1 cellular context compared by ENCODE assay signal in genomic region chr9:137138701-137139467, GRCh38.
A peak's percentile ranks its signal among the peaks of the same experiment; 100 is the strongest.
TF ChIP-seq lines count a peak whose summit lies in the region.

GRIN1 (plus strand) TSS chr9:137139154; CDS start chr9:137139487, 333 bp downstream.

TF ChIP-seq in HepG2, 621 proteins besides CTCF, POLR2A, EP300 and RAD21 (continued from another document and continues in another):
- TF ChIP-seq KIAA2018 (CRISPR knock-in tag; IDR thresholded peaks at IDR 0.05; ENCODE audit: borderline replicate concordance) (no peak), MAFK (conservative IDR thresholded peaks at IDR 0.05 in 1 of 2, IDR thresholded peaks at IDR 0.05 in 1 of 2; ENCODE audit: low read length in 2 of 2) (no peak), TGIF2 (CRISPR knock-in tag; IDR thresholded peaks at IDR 0.05) (peak; percentile 66; the same call in 1 of the 2 replicates), TRIM24 (CRISPR knock-in tag; IDR thresholded peaks at IDR 0.05) (no peak), MXI1 (IDR thresholded peaks at IDR 0.05; ENCODE audit: borderline replicate concordance, low read depth, low read length) (peak; percentile 94; the same call in 2 of the 3 replicates), ZGPAT (CRISPR knock-in tag; IDR thresholded peaks at IDR 0.05) (no peak), SIN3A (IDR thresholded peaks at IDR 0.05; ENCODE audit: borderline replicate concordance, low read depth, low read length) (peak; percentile 39; the same call in 1 of the 2 replicates), ZNF329 (CRISPR knock-in tag; IDR thresholded peaks at IDR 0.05; ENCODE audit: low read depth) (peak; percentile 53; the same call in 1 of the 2 replicates), ZNF282 (IDR thresholded peaks at IDR 0.05; ENCODE audit: partially characterized antibody) (no peak), ZNF883 (CRISPR knock-in tag; IDR thresholded peaks at IDR 0.05; ENCODE audit: not compliant biosample characterization) (no peak), HES4 (CRISPR knock-in tag; IDR thresholded peaks at IDR 0.05; ENCODE audit: borderline replicate concordance) (peak; percentile 93), STAT5B (CRISPR knock-in tag; IDR thresholded peaks at IDR 0.05) (0 out of 2 replicates have a peak, but pooled peaks have one; percentile 44), KLF6 (CRISPR knock-in tag; IDR thresholded peaks at IDR 0.05) (0 out of 2 replicates have a peak, but pooled peaks have one; percentile 63), ZNF512B (CRISPR knock-in tag; IDR thresholded peaks at IDR 0.05; ENCODE audit: borderline replicate concordance) (no peak), RFXAP (CRISPR knock-in tag; IDR thresholded peaks at IDR 0.05; ENCODE audit: borderline replicate concordance) (0 out of 2 replicates have a peak, but pooled peaks have one; percentile 40), ZNF775 (CRISPR knock-in tag; IDR thresholded peaks at IDR 0.05; ENCODE audit: borderline replicate concordance) (no peak), NKX3-1 (CRISPR knock-in tag; IDR thresholded peaks at IDR 0.05) (peak; percentile 29; the same call in 1 of the 2 replicates), THAP8 (CRISPR knock-in tag; IDR thresholded peaks at IDR 0.05; ENCODE audit: borderline replicate concordance) (no peak), ARID5B (CRISPR knock-in tag; IDR thresholded peaks at IDR 0.05) (no peak), ZNF773 (CRISPR knock-in tag; IDR thresholded peaks at IDR 0.05; ENCODE audit: borderline replicate concordance) (peak; percentile 90; the same call in 1 of the 2 replicates), THRA (CRISPR knock-in tag; IDR thresholded peaks at IDR 0.05; ENCODE audit: borderline replicate concordance) (no peak), ZFP90 (CRISPR knock-in tag; IDR thresholded peaks at IDR 0.05; ENCODE audit: borderline replicate concordance) (no peak), ZNF180 (CRISPR knock-in tag; IDR thresholded peaks at IDR 0.05; ENCODE audit: borderline replicate concordance, low read depth) (no peak), MXD4 (CRISPR knock-in tag; IDR thresholded peaks at IDR 0.05) (peak; percentile 48; the same call in 1 of the 2 replicates), ZSCAN12 (CRISPR knock-in tag; IDR thresholded peaks at IDR 0.05) (peak; percentile 74; the same call in 1 of the 2 replicates), ZNF790 (CRISPR knock-in tag; IDR thresholded peaks at IDR 0.05; ENCODE audit: borderline replicate concordance) (peak; percentile 79; the same call in 1 of the 2 replicates), SRY (CRISPR knock-in tag; IDR thresholded peaks at IDR 0.05) (peak; percentile 74; the same call in 1 of the 2 replicates), TEF (CRISPR knock-in tag; IDR thresholded peaks at IDR 0.05) (0 out of 2 replicates have a peak, but pooled peaks have one; percentile 23), ARNT2 (CRISPR knock-in tag; IDR thresholded peaks at IDR 0.05; ENCODE audit: low read depth) (peak; percentile 84), TOE1 (CRISPR knock-in tag; IDR thresholded peaks at IDR 0.05) (no peak), MAZ (IDR thresholded peaks at IDR 0.05; ENCODE audit: borderline replicate concordance, low read depth, low read length) (no peak), MAZ (CRISPR knock-in tag; IDR thresholded peaks at IDR 0.05; ENCODE audit: low read depth) (peak; percentile 41; the same call in 1 of the 2 replicates), ZNF441 (CRISPR knock-in tag; IDR thresholded peaks at IDR 0.05; ENCODE audit: borderline replicate concordance) (peak; percentile 80; the same call in 1 of the 2 replicates), PHF5A (CRISPR knock-in tag; IDR thresholded peaks at IDR 0.05; ENCODE audit: low read depth, unreplicated experiment) (no peak), ZNF160 (CRISPR knock-in tag; IDR thresholded peaks at IDR 0.05) (peak; percentile 67; the same call in 1 of the 2 replicates), ZNF709 (CRISPR knock-in tag; IDR thresholded peaks at IDR 0.05) (peak; percentile 58; the same call in 1 of the 2 replicates), CHCHD3 (CRISPR knock-in tag; IDR thresholded peaks at IDR 0.05) (0 out of 2 replicates have a peak, but pooled peaks have one; percentile 65)
